In the genomic region with DNA sequence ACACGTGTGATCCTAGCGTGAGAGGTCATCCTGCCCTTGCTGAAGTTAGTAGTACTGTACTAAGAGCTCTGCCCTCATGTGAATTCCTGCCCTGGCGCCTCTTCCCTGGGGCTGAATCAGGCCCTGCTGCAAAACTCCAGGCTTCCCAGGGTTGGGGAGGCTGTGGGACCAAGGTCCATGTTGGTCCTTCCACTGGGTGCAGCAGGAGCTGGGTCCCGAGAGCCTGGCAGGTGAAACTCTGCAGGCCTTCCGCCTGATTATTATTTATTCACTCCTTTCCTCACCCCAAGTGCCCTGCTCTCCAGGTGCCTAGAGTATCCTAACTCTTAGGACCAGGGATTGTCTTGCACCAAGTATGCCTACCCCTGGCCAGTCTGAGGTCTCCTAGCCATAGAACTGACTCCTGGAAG, we compare ENCODE assay signal across 24 cellular contexts. TPM values are rescaled to one million over a fixed set of nuclear protein-coding genes. Genes with fewer than 3 reads are reported as not detected.
A peak's percentile ranks its signal among the peaks of the same experiment; 100 is the strongest.
DNase-seq lines count a peak whose midpoint lies in the region; ATAC-seq, FAIRE-seq and TF ChIP-seq lines count a peak whose summit lies in the region.
"Had no signal": no experiment of that assay in that cellular context is flagged by ENCODE, and none has a peak within 500 bp of the region (broad histone marks: within the 10 kb centered on the region; RNA-seq: fewer than 3 reads in every experiment).

No MANE protein-coding gene starts in this region.

- intact Hi-C loops in heart left ventricle (cut with DNase I) (loop anchor here in 2 of 10 donors (5.0 to 10.0 kb wide), 3 partner anchors 48 to 276 kb away; a partner anchor contains a TSS), Right ventricle myocardium inferior (cut with DNase I) (no loop called here), kidney (cut with DNase I) (no loop called here)

- no peak overlapping the region for H3K9ac ChIP-seq in kidney (ENCODE audit: low read length in 2 of 2)
- H3K9ac ChIP-seq: GM23248, SK-N-SH had no signal

- ATAC-seq in heart left ventricle (peak in 1 of 4 donors; percentile 7), Right ventricle myocardium inferior (no peak)
- ATAC-seq: A549; effector memory CD8-positive, alpha-beta T cell; esophagus mucosa had no signal

- peaks cover 0 to 28% (median 16%) of the 10 kb centered on the region in 9 donors for H3K36me3 ChIP-seq in heart left ventricle
- peaks cover 0 to 3% of the 10 kb centered on the region in 2 donors for H3K36me3 ChIP-seq in kidney (ENCODE audit: control insufficient read depth in 1 of 2, insufficient read depth in 2 of 2, low read length in 2 of 2)

- no peaks in the 10 kb centered on the region for H3K27me3 ChIP-seq in heart left ventricle
- H3K27me3 ChIP-seq: colonic mucosa had no signal

- H3K9me3 ChIP-seq in heart left ventricle, result no peaks in the 10 kb centered on the region
- no peaks in the 10 kb centered on the region for H3K9me3 ChIP-seq in kidney (ENCODE audit: control insufficient read depth in 1 of 2, low read length in 2 of 2)
- H3K9me3 ChIP-seq: A549, colonic mucosa, SK-N-SH had no signal

- no peak for TF ChIP-seq POLR2A in heart left ventricle (IDR thresholded peaks at IDR 0.05)

- H3K4me3 ChIP-seq in heart left ventricle, result no peak overlapping the region
- H3K4me3 ChIP-seq in kidney (ENCODE audit: low read length in 2 of 2), result no peak overlapping the region
- H3K4me3 ChIP-seq: A549, colonic mucosa, GM23248 had no signal

- WGBS in heart left ventricle, 4 donors, result 66 to 86% (median 74%) methylated on average over 4 to 5 of the region's 5 CpGs

- no peak for DNase-seq in heart left ventricle
- DNase-seq in Right ventricle myocardium inferior (ENCODE audit: missing footprints), result no peak
- DNase-seq in kidney, result peak; percentile 22
- no peak for DNase-seq in pons (ENCODE audit: low spot score)
- DNase-seq in NCI-H748 (lab: John Stamatoyannopoulos, UW; ENCODE audit: unreplicated experiment), result no peak
- DNase-seq: activated naive CD4-positive, alpha-beta T cell treated with anti-CD3 and anti-CD28 coated beads for 36 hours; colonic mucosa; effector memory CD8-positive, alpha-beta T cell; foreskin melanocyte; GM23248; islet precursor cell; NCI-H1105 treated with DMSO at 0.1 percent for 48 hours; NCI-H2029; NCI-H226; NCI-H748 treated with DMSO at 0.1 percent for 48 hours; RPMI8226; SK-N-SH; stimulated activated CD8-positive, alpha-beta memory T cell treated with anti-CD3 and anti-CD28 coated beads, Interleukin-4, amount 100 ng/mL, for 48 hours; substantia nigra; T-helper 2 cell had no signal

- peaks cover 0 to 59% (median 38%) of the 10 kb centered on the region in 12 donors for H3K4me1 ChIP-seq in heart left ventricle
- H3K4me1 ChIP-seq in kidney (ENCODE audit: control insufficient read depth in 1 of 2, insufficient read depth in 1 of 2, low read depth in 1 of 2, low read length in 2 of 2), result peaks cover 0 to 4% of the 10 kb centered on the region in 2 donors
- H3K4me1 ChIP-seq: colonic mucosa had no signal

- FAIRE-seq in kidney (lab: Jason Lieb, UNC), result no peak
- FAIRE-seq: A549 had no signal

- no peak for TF ChIP-seq CTCF in heart left ventricle (IDR thresholded peaks at IDR 0.05)
- TF ChIP-seq CTCF in kidney (IDR thresholded peaks at IDR 0.05; ENCODE audit: borderline replicate concordance, extremely low read depth, insufficient read depth), result no peak

- H3K27ac ChIP-seq in heart left ventricle (peak overlapping the region in 10 of 12 donors; percentile 32 to 80 (median 66)), kidney (ENCODE audit: low read depth in 2 of 2, low read length in 2 of 2) (no peak overlapping the region), temporal lobe (ENCODE audit: low read depth, low read length) (peak overlapping the region; percentile 55)
- H3K27ac ChIP-seq: A549, colonic mucosa, GM23248, VCaP had no signal

RNA-seq across cellular contexts. Expression of a gene that starts 5.3 kb away (rescaled TPM):
- total RNA-seq in heart left ventricle (10 to 100 TPM in 6 of 9 donors, 1 to 10 TPM in 3; 6.6 to 17.7 (median 10.6) TPM), Right ventricle myocardium inferior (13.3 TPM), kidney (26.1 TPM), temporal lobe (19.2 TPM)
- polyA plus RNA-seq in heart left ventricle (1 to 10 TPM; 5.1 to 7.1 TPM), kidney (ENCODE audit: insufficient read depth, low read depth, low replicate concordance) (6.9 TPM)

RNA-seq across cellular contexts. Expression of a gene that starts 33.0 kb away (rescaled TPM):
- total RNA-seq in heart left ventricle (10 to 100 TPM in 2 of 9 donors, 1 to 10 TPM in 7; 2.3 to 23.6 (median 7.9) TPM), Right ventricle myocardium inferior (12.7 TPM), kidney (4.0 TPM), temporal lobe (5.2 TPM)
- polyA plus RNA-seq in heart left ventricle (10 to 100 TPM in 1 of 2 donors, under 1 TPM in 1; 0.96 to 26.7 TPM), kidney (ENCODE audit: insufficient read depth, low read depth, low replicate concordance) (1.6 TPM)

RNA-seq across cellular contexts. Expression of a gene that starts 47.0 kb away (rescaled TPM):
- 10 to 100 TPM; 13.3 to 18.4 (median 16.8) TPM for total RNA-seq in heart left ventricle
- 10 to 100 TPM; 18.3 to 33.4 TPM for polyA plus RNA-seq in heart left ventricle
- total RNA-seq in Right ventricle myocardium inferior, result 17.4 TPM
- 10.8 TPM for total RNA-seq in kidney
- 19.2 TPM for polyA plus RNA-seq in kidney (ENCODE audit: insufficient read depth, low read depth, low replicate concordance)
- total RNA-seq in temporal lobe, result 5.4 TPM

RNA-seq across cellular contexts. Expression of a gene that starts 50.1 kb away (rescaled TPM):
- total RNA-seq in heart left ventricle (10 to 100 TPM; 13.1 to 47.7 (median 28.7) TPM), Right ventricle myocardium inferior (33.3 TPM), kidney (14.5 TPM), temporal lobe (6.4 TPM)
- polyA plus RNA-seq in heart left ventricle (10 to 100 TPM; 11.3 to 12.7 TPM), kidney (ENCODE audit: insufficient read depth, low read depth, low replicate concordance) (3.7 TPM)

RNA-seq across cellular contexts. Expression of a gene that starts 59.1 kb away (rescaled TPM):
- total RNA-seq in heart left ventricle, result 10 to 100 TPM; 15.6 to 29.6 (median 22.0) TPM
- 10 to 100 TPM; 11.7 to 17.0 TPM for polyA plus RNA-seq in heart left ventricle
- 22.7 TPM for total RNA-seq in Right ventricle myocardium inferior
- 44.6 TPM for total RNA-seq in kidney
- 11.1 TPM for polyA plus RNA-seq in kidney (ENCODE audit: insufficient read depth, low read depth, low replicate concordance)
- total RNA-seq in temporal lobe, result 42.8 TPM

Comparison
In these comparisons a context has a peak if more than half of its experiments do, and no peak if none do; other contexts are left out.
1. H3K27ac ChIP-seq: peak in heart left ventricle (10 of 12) and temporal lobe (single experiment); none in kidney (0 of 2).